In genomic region chr11:2698386-2699184, GRCh38 we compare ENCODE assay signal across 8 cellular contexts. TPM values are rescaled to one million over a fixed set of nuclear protein-coding genes. Genes with fewer than 3 reads are reported as not detected.
DNase-seq lines count a peak whose midpoint lies in the region; ATAC-seq, FAIRE-seq and TF ChIP-seq lines count a peak whose summit lies in the region.

No MANE protein-coding gene starts in this region.

- H3K4me1 ChIP-seq in heart left ventricle: peaks cover 0 to 39% (median 24%) of the 10 kb centered on the region in 12 donors

- no peaks in the 10 kb centered on the region for H3K36me3 ChIP-seq in heart left ventricle

- intact Hi-C loops in heart left ventricle (cut with DNase I): loop anchor here in 8 of 10 donors (2.0 to 10.0 kb wide), 6 partner anchors 94 to 189 kb away; partner anchors contain the start of gene CDKN1C (in 6 of the 8)

- peak overlapping the region; percentile 53 to 94 (median 74) for H3K4me3 ChIP-seq in heart left ventricle
- peak overlapping the region; percentile 81 for H3K4me3 ChIP-seq in skeletal muscle cell (ENCODE audit: low read depth, low read length)

- no peak for TF ChIP-seq CTCF in VCaP (conservative IDR thresholded peaks at IDR 0.05)
- no peak for TF ChIP-seq CTCF in heart left ventricle (IDR thresholded peaks at IDR 0.05)
- TF ChIP-seq CTCF in omental fat pad (IDR thresholded peaks at IDR 0.05): no peak

- no peak for DNase-seq in GM12892 (ENCODE audit: insufficient read length)
- peak in 1 of 5 donors; percentile 11 for DNase-seq in heart left ventricle
- DNase-seq in skeletal muscle cell (ENCODE audit: low read depth): no peak
- DNase-seq in omental fat pad (ENCODE audit: low spot score): no peak

- peak; percentile 24 for FAIRE-seq in GM12892 (lab: Jason Lieb, UNC)

- H3K27ac ChIP-seq in VCaP (peak overlapping the region; percentile 87; the same call in 1 of the 2 replicates), heart left ventricle (peak overlapping the region in 6 of 12 donors; percentile 10 to 94 (median 70))

- no peaks in the 10 kb centered on the region for H3K9me3 ChIP-seq in heart left ventricle

- no peak for ATAC-seq in heart left ventricle
- no peak for ATAC-seq in GM21360 (IDR thresholded peaks at IDR 0.05; ENCODE audit: unreplicated experiment)
- ATAC-seq in HG03095 (IDR thresholded peaks at IDR 0.05; ENCODE audit: unreplicated experiment): no peak
- ATAC-seq in HG02763 (IDR thresholded peaks at IDR 0.05; ENCODE audit: unreplicated experiment): no peak
- ATAC-seq in omental fat pad (ENCODE audit: low FRiP score): no peak

- 55 to 78% (median 59%) methylated on average over 20 of the region's 20 CpGs for WGBS in heart left ventricle, 4 donors

- H3K27me3 ChIP-seq in heart left ventricle: no peaks in the 10 kb centered on the region

- no peak for TF ChIP-seq POLR2A in GM12892 (IDR thresholded peaks at IDR 0.05; ENCODE audit: low read depth, low read length)
- no peak for TF ChIP-seq POLR2A in heart left ventricle (IDR thresholded peaks at IDR 0.05)

RNA-seq across cellular contexts. Expression of gene KCNQ1OT1, which starts 1.2 kb away (rescaled TPM):
- 0.53 TPM for polyA plus RNA-seq in GM12892 (2012; ENCODE audit: missing spikeins)
- under 1 TPM; 0.28 to 0.93 (median 0.40) TPM for total RNA-seq in heart left ventricle
- under 1 TPM; 0.14 to 0.57 TPM for polyA plus RNA-seq in heart left ventricle
- total RNA-seq in omental fat pad: 1 to 10 TPM; 3.4 to 9.7 (median 6.2) TPM
